In genomic region chr6:108152446-108152845, GRCh38 we compare ENCODE assay signal across 41 cellular contexts. TPM values are rescaled to one million over a fixed set of nuclear protein-coding genes. Genes with fewer than 3 reads are reported as not detected.
"Had no signal": no experiment of that assay in that cellular context is flagged by ENCODE, and none has a peak within 500 bp of the region (broad histone marks: within the 10 kb centered on the region; RNA-seq: fewer than 3 reads in every experiment).

No MANE protein-coding gene starts in this region.

- H3K27ac Mint-ChIP-seq: activated naive CD4-positive, alpha-beta T cell treated with anti-CD3 and anti-CD28 coated beads, Interleukin-2, amount 50 U/mL, for 24 hours; activated naive CD4-positive, alpha-beta T cell treated with anti-CD3 and anti-CD28 coated beads, Interleukin-2, amount 50 U/mL, for 72 hours; activated naive CD8-positive, alpha-beta T cell; activated naive CD8-positive, alpha-beta T cell treated with anti-CD3 and anti-CD28 coated beads for 36 hours; activated naive CD8-positive, alpha-beta T cell treated with anti-CD3 and anti-CD28 coated beads, Interleukin-2, amount 10 ng/mL, durations not matched to agents 7 days and 5 days; activated naive CD8-positive, alpha-beta T cell treated with anti-CD3 and anti-CD28 coated beads, Interleukin-2, amount 50 U/mL, for 24 hours; activated T-cell treated with anti-CD3 and anti-CD28 coated beads, Interleukin-2, amount 50 U/mL, for 24 hours; activated T-cell treated with anti-CD3 and anti-CD28 coated beads, Interleukin-2, amount 50 U/mL, for 72 hours; activated T-helper 1 cell treated with anti-CD3 and anti-CD28 coated beads, Interleukin-12 subunit alpha, Interleukin-12 subunit beta, Interleukin-2, Interleukin-4 antibody, amounts not matched to agents 30 ng/mL and 10 ng/mL and 1 ng/mL, durations not matched to agents 14 hours and 24 hours and 36 hours; activated T-helper 17 cell treated with anti-CD3 and anti-CD28 coated beads, Interleukin-2, amount 50 U/mL, for 72 hours; activated T-helper 2 cell treated with anti-CD3 and anti-CD28 coated beads, Interferon-gamma antibody, Interleukin-2, Interleukin-4, amounts not matched to agents 10 μg/mL and 5 μg/mL and 100 μg/mL, durations not matched to agents 14 hours and 24 hours and 36 hours; brain had no signal

- H3K4me1 Mint-ChIP-seq: activated T-helper 17 cell treated with anti-CD3 and anti-CD28 coated beads, Interleukin-2, amount 50 U/mL, for 72 hours; central memory CD8-positive, alpha-beta T cell had no signal

- H3K9me3 Mint-ChIP-seq: activated naive CD4-positive, alpha-beta T cell treated with anti-CD3 and anti-CD28 coated beads, Interleukin-2, amount 50 U/mL, for 72 hours; activated naive CD8-positive, alpha-beta T cell treated with anti-CD3 and anti-CD28 coated beads for 36 hours; activated naive CD8-positive, alpha-beta T cell treated with anti-CD3 and anti-CD28 coated beads, Interleukin-2, amount 10 ng/mL, durations not matched to agents 7 days and 5 days; activated T-cell treated with anti-CD3 and anti-CD28 coated beads, Interleukin-2, amount 50 U/mL, for 24 hours; activated T-cell treated with anti-CD3 and anti-CD28 coated beads, Interleukin-2, amount 50 U/mL, for 4 hours; activated T-helper 1 cell treated with anti-CD3 and anti-CD28 coated beads, Interleukin-12 subunit alpha, Interleukin-12 subunit beta, Interleukin-2, Interleukin-4 antibody, amounts not matched to agents 30 ng/mL and 10 ng/mL and 1 ng/mL, durations not matched to agents 14 hours and 24 hours and 36 hours; activated T-helper 2 cell treated with anti-CD3 and anti-CD28 coated beads, Interferon-gamma antibody, Interleukin-2, Interleukin-4, amounts not matched to agents 10 μg/mL and 5 μg/mL and 100 μg/mL, durations not matched to agents 14 hours and 24 hours and 36 hours; central memory CD8-positive, alpha-beta T cell had no signal

- H3K4me3 Mint-ChIP-seq: activated naive CD4-positive, alpha-beta T cell treated with anti-CD3 and anti-CD28 coated beads, Interleukin-2, amount 50 U/mL, for 24 hours; activated naive CD8-positive, alpha-beta T cell; activated naive CD8-positive, alpha-beta T cell treated with anti-CD3 and anti-CD28 coated beads for 36 hours; activated naive CD8-positive, alpha-beta T cell treated with anti-CD3 and anti-CD28 coated beads, Interleukin-2, amount 10 ng/mL, durations not matched to agents 7 days and 5 days; activated naive CD8-positive, alpha-beta T cell treated with anti-CD3 and anti-CD28 coated beads, Interleukin-2, amount 50 U/mL, for 24 hours; activated T-cell treated with anti-CD3 and anti-CD28 coated beads, Interleukin-2, amount 50 U/mL, for 24 hours; activated T-cell treated with anti-CD3 and anti-CD28 coated beads, Interleukin-2, amount 50 U/mL, for 4 hours; activated T-cell treated with anti-CD3 and anti-CD28 coated beads, Interleukin-2, amount 50 U/mL, for 72 hours; activated T-helper 1 cell treated with anti-CD3 and anti-CD28 coated beads, Interleukin-12 subunit alpha, Interleukin-12 subunit beta, Interleukin-2, Interleukin-4 antibody, amounts not matched to agents 30 ng/mL and 10 ng/mL and 1 ng/mL, durations not matched to agents 14 hours and 24 hours and 36 hours; activated T-helper 17 cell treated with anti-CD3 and anti-CD28 coated beads, Interleukin-2, amount 50 U/mL, for 72 hours; brain; central memory CD8-positive, alpha-beta T cell had no signal

- H3K36me3 Mint-ChIP-seq: activated naive CD8-positive, alpha-beta T cell treated with anti-CD3 and anti-CD28 coated beads for 36 hours; activated naive CD8-positive, alpha-beta T cell treated with anti-CD3 and anti-CD28 coated beads, Interleukin-2, amount 10 ng/mL, durations not matched to agents 7 days and 5 days had no signal

- FAIRE-seq: astrocyte, bronchial epithelial cell, colon had no signal

- H3K36me3 ChIP-seq: adrenal gland, ascending aorta, brain microvascular endothelial cell, breast epithelium, cardiac muscle cell had no signal

- H3K9me3 ChIP-seq: adrenal gland, ascending aorta, body of pancreas, breast epithelium had no signal

- ATAC-seq: activated naive CD4-positive, alpha-beta T cell treated with anti-CD3 and anti-CD28 coated beads, Interleukin-2, amount 50 U/mL, for 72 hours; activated naive CD8-positive, alpha-beta T cell treated with anti-CD3 and anti-CD28 coated beads, Interleukin-2, amount 50 U/mL, for 24 hours; activated T-cell treated with anti-CD3 and anti-CD28 coated beads, Interleukin-2, amount 50 U/mL, for 4 hours; activated T-cell treated with anti-CD3 and anti-CD28 coated beads, Interleukin-2, amount 50 U/mL, for 72 hours; activated T-helper 17 cell treated with anti-CD3 and anti-CD28 coated beads, Interleukin-2, amount 50 U/mL, for 72 hours; body of pancreas had no signal

- H3K27ac ChIP-seq: adrenal gland, ascending aorta, body of pancreas, brain microvascular endothelial cell, breast epithelium, cardiac muscle cell had no signal

- DNase-seq: activated effector memory CD4-positive, alpha-beta T cell treated with anti-CD3 and anti-CD28 coated beads, Interleukin-2, amount 50 U/mL, for 16 hours; activated effector memory CD4-positive, alpha-beta T cell treated with Interleukin-2 at 50 U/mL for 16 hours; activated gamma-delta T cell; activated gamma-delta T cell treated with Interleukin-2 at 50 U/mL for 16 hours; activated naive CD4-positive, alpha-beta T cell; activated naive CD4-positive, alpha-beta T cell treated with anti-CD3 and anti-CD28 coated beads, Interleukin-2, amount 50 U/mL, for 16 hours; activated naive CD4-positive, alpha-beta T cell treated with Interleukin-2 at 50 U/mL for 16 hours; activated naive CD8-positive, alpha-beta T cell treated with anti-CD3 and anti-CD28 coated beads for 36 hours; activated naive CD8-positive, alpha-beta T cell treated with anti-CD3 and anti-CD28 coated beads, Interleukin-2, amount 10 ng/mL, durations not matched to agents 7 days and 5 days; activated naive CD8-positive, alpha-beta T cell treated with anti-CD3 and anti-CD28 coated beads, Interleukin-2, amount 50 U/mL, for 24 hours; activated T-cell treated with anti-CD3 and anti-CD28 coated beads for 4 hours; activated T-cell treated with anti-CD3 and anti-CD28 coated beads, Interleukin-2, amount 50 U/mL, for 1 hour; activated T-cell treated with anti-CD3 and anti-CD28 coated beads, Interleukin-2, amount 50 U/mL, for 24 hours; activated T-cell treated with anti-CD3 and anti-CD28 coated beads, Interleukin-2, amount 50 U/mL, for 4 hours; activated T-cell treated with anti-CD3 and anti-CD28 coated beads, Interleukin-2, amount 50 U/mL, for 48 hours; activated T-cell treated with anti-CD3 and anti-CD28 coated beads, Interleukin-2, amount 50 U/mL, for 72 hours; adrenal gland; amniotic stem cell; amygdala; anterior cingulate cortex; aorta; body of pancreas; brain microvascular endothelial cell; caudate nucleus; central memory CD4-positive, alpha-beta T cell had no signal

- H3K4me3 ChIP-seq: adrenal gland, ascending aorta, body of pancreas, breast epithelium, cardiac muscle cell had no signal

RNA-seq across cellular contexts. Expression of gene NR2E1, which starts 13.4 kb away (rescaled TPM):
- total RNA-seq: activated naive CD4-positive, alpha-beta T cell treated with anti-CD3 and anti-CD28 coated beads, Interleukin-2, amount 50 U/mL, for 72 hours; activated naive CD8-positive, alpha-beta T cell treated with anti-CD3 and anti-CD28 coated beads for 36 hours; activated naive CD8-positive, alpha-beta T cell treated with anti-CD3 and anti-CD28 coated beads, Interleukin-2, amount 10 ng/mL, durations not matched to agents 7 days and 5 days; activated T-cell treated with anti-CD3 and anti-CD28 coated beads, Interleukin-2, amount 50 U/mL, for 4 hours; activated T-cell treated with anti-CD3 and anti-CD28 coated beads, Interleukin-2, amount 50 U/mL, for 72 hours; activated T-helper 1 cell treated with anti-CD3 and anti-CD28 coated beads, Interleukin-12 subunit alpha, Interleukin-12 subunit beta, Interleukin-2, Interleukin-4 antibody, amounts not matched to agents 30 ng/mL and 10 ng/mL and 1 ng/mL, durations not matched to agents 14 hours and 24 hours and 36 hours; activated T-helper 17 cell treated with anti-CD3 and anti-CD28 coated beads, Interleukin-2, amount 50 U/mL, for 72 hours; activated T-helper 2 cell treated with anti-CD3 and anti-CD28 coated beads, Interferon-gamma antibody, Interleukin-2, Interleukin-4, amounts not matched to agents 10 μg/mL and 5 μg/mL and 100 μg/mL, durations not matched to agents 14 hours and 24 hours and 36 hours; aorta; ascending aorta; astrocyte; body of pancreas; bronchial epithelial cell; cardiac muscle cell; cerebellum; chondrocyte had no signal
- polyA plus RNA-seq: aorta, cardiac muscle cell had no signal
